Comparison of ENCODE assay signal across 14 cellular contexts in genomic region chr13:47033216-47033615, GRCh38.
DNase-seq lines count a peak whose midpoint lies in the region; TF ChIP-seq lines count a peak whose summit lies in the region.
"Had no signal": no experiment of that assay in that cellular context is flagged by ENCODE, and none has a peak within 500 bp of the region (broad histone marks: within the 10 kb centered on the region; RNA-seq: fewer than 3 reads in every experiment).

No MANE protein-coding gene starts in this region.

- no peak for TF ChIP-seq CTCF in esophagus squamous epithelium (IDR thresholded peaks at IDR 0.05)

- no peaks in the 10 kb centered on the region for H3K36me3 Mint-ChIP-seq in activated naive CD4-positive, alpha-beta T cell treated with anti-CD3 and anti-CD28 coated beads for 36 hours (ENCODE audit: low read depth)

- no peak overlapping the region for H3K4me3 Mint-ChIP-seq in activated naive CD4-positive, alpha-beta T cell treated with anti-CD3 and anti-CD28 coated beads for 36 hours
- H3K4me3 Mint-ChIP-seq: dendritic cell treated with granulocyte-macrophage colony-stimulating factor and Interleukin-4, amounts not matched to agents 40 ng/mL and 50 ng/mL, for 4 days had no signal

- H3K27me3 Mint-ChIP-seq in activated naive CD4-positive, alpha-beta T cell treated with anti-CD3 and anti-CD28 coated beads for 36 hours (ENCODE audit: low read depth): peaks cover 24% of the 10 kb centered on the region
- H3K27me3 Mint-ChIP-seq: dendritic cell treated with granulocyte-macrophage colony-stimulating factor and Interleukin-4, amounts not matched to agents 40 ng/mL and 50 ng/mL, for 4 days had no signal

- H3K79me2 ChIP-seq in ACC112 (ENCODE audit: control insufficient read depth, insufficient read depth, low read length, unreplicated experiment): no peaks in the 10 kb centered on the region

- no peak for TF ChIP-seq POLR2A in esophagus squamous epithelium (IDR thresholded peaks at IDR 0.05)

- no peak overlapping the region for H3K27ac Mint-ChIP-seq in activated naive CD4-positive, alpha-beta T cell treated with anti-CD3 and anti-CD28 coated beads for 36 hours
- H3K27ac Mint-ChIP-seq: dendritic cell treated with granulocyte-macrophage colony-stimulating factor and Interleukin-4, amounts not matched to agents 40 ng/mL and 50 ng/mL, for 4 days had no signal

- H3K4me1 Mint-ChIP-seq in activated naive CD4-positive, alpha-beta T cell treated with anti-CD3 and anti-CD28 coated beads for 36 hours (ENCODE audit: low read depth): no peaks in the 10 kb centered on the region

- DNase-seq in astrocyte of the hippocampus (ENCODE audit: low read depth, low spot score) (peak; percentile 55), hepatic stellate cell (ENCODE audit: low spot score) (peak; percentile 3), NCI-H69 (lab: John Stamatoyannopoulos, UW) (no peak), nucleus accumbens (lab: John Stamatoyannopoulos, UW) (no peak), esophagus squamous epithelium (lab: John Stamatoyannopoulos, UW) (no peak)
- DNase-seq in activated naive CD4-positive, alpha-beta T cell treated with anti-CD3 and anti-CD28 coated beads for 36 hours: no peak
- DNase-seq: activated CD4-positive, alpha-beta T cell treated with anti-CD3 and anti-CD28 coated beads, Interleukin-2, amount 50 U/mL, for 4 hours; activated naive CD4-positive, alpha-beta T cell; DMS 273 treated with DMSO at 0.1 percent for 48 hours; left ventricle myocardium superior; NCI-H2029 treated with DMSO at 0.1 percent for 48 hours had no signal

- H3K27me3 ChIP-seq in ACC112 (ENCODE audit: insufficient read depth, low read length): no peaks in the 10 kb centered on the region
- no peaks in the 10 kb centered on the region for H3K27me3 ChIP-seq in HUES48 (ENCODE audit: control insufficient read depth, insufficient read depth, low read length)
- peaks cover 0 to 6% (median 0%) of the 10 kb centered on the region in 4 donors for H3K27me3 ChIP-seq in esophagus squamous epithelium

- H3K27ac ChIP-seq in ACC112 (ENCODE audit: low read depth, low read length) (peak overlapping the region; percentile 46), HUES48 (ENCODE audit: low read depth, low read length) (peak overlapping the region; percentile 57), esophagus squamous epithelium (no peak overlapping the region)

- H3K9me3 ChIP-seq in HUES48 (ENCODE audit: control insufficient read depth, insufficient read depth, low read length): no peaks in the 10 kb centered on the region
- H3K9me3 ChIP-seq in esophagus squamous epithelium: no peaks in the 10 kb centered on the region

- no peak overlapping the region for H3K9ac ChIP-seq in HUES48 (ENCODE audit: low read depth, low read length)

- H3K9me3 Mint-ChIP-seq in activated naive CD4-positive, alpha-beta T cell treated with anti-CD3 and anti-CD28 coated beads for 36 hours: no peaks in the 10 kb centered on the region
- H3K9me3 Mint-ChIP-seq: dendritic cell treated with granulocyte-macrophage colony-stimulating factor and Interleukin-4, amounts not matched to agents 40 ng/mL and 50 ng/mL, for 4 days had no signal

- intact Hi-C loops in activated naive CD4-positive, alpha-beta T cell treated with anti-CD3 and anti-CD28 coated beads for 36 hours (cut with micrococcal nuclease): no loop called here
- intact Hi-C loops in esophagus squamous epithelium (cut with DNase I): no loop called here

- CTCF ChIA-PET in activated naive CD4-positive, alpha-beta T cell treated with anti-CD3 and anti-CD28 coated beads for 36 hours (lab: Charles Lee): interaction anchor here (0.6 kb wide), 1 partner anchor 31 kb away, joined by 3 read pairs; no protein-coding TSS in a partner anchor

- H3K4me1 ChIP-seq in ACC112 (ENCODE audit: control insufficient read depth, insufficient read depth, low read length, unreplicated experiment): peaks cover 24% of the 10 kb centered on the region
- peaks cover 41% of the 10 kb centered on the region for H3K4me1 ChIP-seq in HUES48 (ENCODE audit: control insufficient read depth, insufficient read depth, low read length)
- no peaks in the 10 kb centered on the region for H3K4me1 ChIP-seq in esophagus squamous epithelium

- no peaks in the 10 kb centered on the region for H3K36me3 ChIP-seq in ACC112 (ENCODE audit: insufficient read depth, low read length)
- no peaks in the 10 kb centered on the region for H3K36me3 ChIP-seq in HUES48 (ENCODE audit: control insufficient read depth, insufficient read depth, low read length)
- H3K36me3 ChIP-seq in esophagus squamous epithelium: no peaks in the 10 kb centered on the region

- peak overlapping the region; percentile 84 for H2AFZ ChIP-seq in ACC112 (ENCODE audit: low read length, unreplicated experiment)

- 38 to 53% methylated on average over 2 of the region's 2 CpGs for WGBS in esophagus squamous epithelium, 2 donors

- H3K4me3 ChIP-seq in ACC112 (ENCODE audit: low read depth, low read length) (peak overlapping the region; percentile 70), HUES48 (ENCODE audit: low read depth, low read length) (no peak overlapping the region), esophagus squamous epithelium (no peak overlapping the region)

Comparison
In these comparisons a context has a peak if more than half of its experiments do, and no peak if none do; other contexts are left out.
1. H3K27ac ChIP-seq: peak in ACC112 (single experiment) and HUES48 (single experiment); none in esophagus squamous epithelium (0 of 4).
2. DNase-seq: peak in astrocyte of the hippocampus (single experiment) and hepatic stellate cell (single experiment); none in activated naive CD4-positive, alpha-beta T cell treated with anti-CD3 and anti-CD28 coated beads for 36 hours (single experiment), NCI-H69 (single experiment), nucleus accumbens (0 of 56) and esophagus squamous epithelium (single experiment).